ENCODE assay signal across 12 cellular contexts in the genomic region with DNA sequence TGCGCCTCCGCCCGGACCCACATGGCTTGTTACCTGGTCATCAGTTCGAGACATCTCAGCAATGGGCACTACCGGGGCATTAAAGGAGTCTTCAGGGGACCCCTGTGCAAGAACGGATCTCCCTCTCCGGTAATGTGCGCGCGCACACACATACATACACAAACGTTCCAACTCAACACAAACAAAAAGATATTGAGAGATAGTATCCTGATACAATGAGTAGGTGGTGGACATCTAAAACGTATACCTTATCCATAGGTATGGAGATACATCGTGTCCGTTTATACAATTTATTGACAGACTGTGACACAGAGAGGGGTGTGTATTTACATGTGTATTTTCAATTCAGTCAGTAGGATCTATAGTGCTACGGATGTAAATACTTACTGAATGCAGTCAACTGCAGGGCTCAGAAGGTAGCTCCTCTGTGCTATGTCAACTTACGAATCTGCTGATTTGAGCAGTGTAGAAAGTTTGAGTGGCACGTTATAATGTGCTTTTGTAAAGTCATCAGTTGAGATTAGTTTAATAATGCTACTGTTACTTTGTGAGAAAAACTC. TPM values are rescaled to one million over a fixed set of nuclear protein-coding genes. Genes with fewer than 3 reads are reported as not detected.
DNase-seq lines count a peak whose midpoint lies in the region; TF ChIP-seq lines count a peak whose summit lies in the region.
"Had no signal": no experiment of that assay in that cellular context is flagged by ENCODE, and none has a peak within 500 bp of the region (broad histone marks: within the 10 kb centered on the region; RNA-seq: fewer than 3 reads in every experiment).

No MANE protein-coding gene starts in this region.

- CTCF ChIA-PET in GM10248 (lab: Yijun Ruan, JAX) = no interaction called here

- no peak for DNase-seq in activated CD4-positive, alpha-beta T cell treated with anti-CD3 and anti-CD28 coated beads, Interleukin-2, amount 10 ng/mL, durations not matched to agents 24 days and 14 days
- DNase-seq in activated CD4-positive, alpha-beta T cell treated with anti-CD3 and anti-CD28 coated beads for 1 hour = no peak
- DNase-seq in astrocyte of the cerebellum (ENCODE audit: low read depth) (no peak), left kidney (ENCODE audit: low read depth, low spot score) (peak; percentile 3), superior temporal gyrus (ENCODE audit: extremely low spot score) (peak; percentile 42), GM10248 (ENCODE audit: extremely low spot score) (no peak), KBM-7 (no peak)
- DNase-seq in activated CD4-positive, CD25-positive, alpha-beta regulatory T cell (lab: John Stamatoyannopoulos, UW) = no peak
- DNase-seq: activated gamma-delta T cell, GDM1, NCI-H1092 treated with DMSO at 0.1 percent for 48 hours, PC-9 had no signal

- H3K4me3 ChIP-seq in astrocyte of the cerebellum (ENCODE audit: low read depth, low read length) = peak overlapping the region; percentile 41
- H3K4me3 ChIP-seq: PC-9 had no signal

- peaks cover 2% of the 10 kb centered on the region for H3K4me1 Mint-ChIP-seq in activated CD4-positive, alpha-beta T cell treated with anti-CD3 and anti-CD28 coated beads, Interleukin-2, amount 10 ng/mL, durations not matched to agents 24 days and 14 days

- no peaks in the 10 kb centered on the region for H3K9me3 Mint-ChIP-seq in activated CD4-positive, alpha-beta T cell treated with anti-CD3 and anti-CD28 coated beads, Interleukin-2, amount 10 ng/mL, durations not matched to agents 24 days and 14 days

- POLR2A ChIA-PET in GM10248 (lab: Yijun Ruan, JAX) = no interaction called here

- H3K27ac Mint-ChIP-seq in activated CD4-positive, alpha-beta T cell treated with anti-CD3 and anti-CD28 coated beads, Interleukin-2, amount 10 ng/mL, durations not matched to agents 24 days and 14 days = no peak overlapping the region

- peak overlapping the region; percentile 7 for H3K4me3 Mint-ChIP-seq in activated CD4-positive, alpha-beta T cell treated with anti-CD3 and anti-CD28 coated beads, Interleukin-2, amount 10 ng/mL, durations not matched to agents 24 days and 14 days

- intact Hi-C loops in activated CD4-positive, alpha-beta T cell treated with anti-CD3 and anti-CD28 coated beads, Interleukin-2, amount 10 ng/mL, durations not matched to agents 24 days and 14 days (cut with micrococcal nuclease) = no loop called here

- no peak for TF ChIP-seq CTCF in astrocyte of the cerebellum (IDR thresholded peaks at IDR 0.05; ENCODE audit: low read depth, low read length, missing control alignments)
- TF ChIP-seq CTCF in GM10248 (IDR thresholded peaks at IDR 0.05; ENCODE audit: control extremely low read depth, extremely low read depth, low read depth, missing control alignments) = no peak

- peaks cover 43% of the 10 kb centered on the region for H3K27me3 Mint-ChIP-seq in activated CD4-positive, alpha-beta T cell treated with anti-CD3 and anti-CD28 coated beads, Interleukin-2, amount 10 ng/mL, durations not matched to agents 24 days and 14 days

- H3K36me3 Mint-ChIP-seq in activated CD4-positive, alpha-beta T cell treated with anti-CD3 and anti-CD28 coated beads, Interleukin-2, amount 10 ng/mL, durations not matched to agents 24 days and 14 days (ENCODE audit: low read depth) = no peaks in the 10 kb centered on the region

- in situ Hi-C loops in astrocyte of the cerebellum (cut with HindIII; ENCODE audit: low sequenced_read_pairs) (no loop called here), KBM-7 (cut with MboI; ENCODE audit: low pct_unique_long_range_greater_than_20kb, low sequenced_read_pairs) (no loop called here)

RNA-seq across cellular contexts. Expression of a gene that starts 0.5 kb away (rescaled TPM):
- total RNA-seq in activated CD4-positive, alpha-beta T cell treated with anti-CD3 and anti-CD28 coated beads, Interleukin-2, amount 10 ng/mL, durations not matched to agents 24 days and 14 days = not detected in 2 replicates
- total RNA-seq: PC-9 had no signal

RNA-seq across cellular contexts. Expression of a gene that starts 35.5 kb away (rescaled TPM):
- total RNA-seq in activated CD4-positive, alpha-beta T cell treated with anti-CD3 and anti-CD28 coated beads, Interleukin-2, amount 10 ng/mL, durations not matched to agents 24 days and 14 days = not detected in 2 replicates
- total RNA-seq: PC-9 had no signal

Comparison
In these comparisons a context has a peak if more than half of its experiments do, and no peak if none do; other contexts are left out.
1. DNase-seq: peak in left kidney (single experiment) and superior temporal gyrus (single experiment); none in activated CD4-positive, alpha-beta T cell treated with anti-CD3 and anti-CD28 coated beads, Interleukin-2, amount 10 ng/mL, durations not matched to agents 24 days and 14 days (single experiment), activated CD4-positive, alpha-beta T cell treated with anti-CD3 and anti-CD28 coated beads for 1 hour (single experiment), astrocyte of the cerebellum (single experiment), activated CD4-positive, CD25-positive, alpha-beta regulatory T cell (0 of 4), GM10248 (single experiment) and KBM-7 (single experiment).